In genomic region chr2:201254331-201254730, GRCh38 we compare ENCODE assay signal across 10 cellular contexts. TPM values are rescaled to one million over a fixed set of nuclear protein-coding genes. Genes with fewer than 3 reads are reported as not detected.
DNase-seq lines count a peak whose midpoint lies in the region; ATAC-seq and TF ChIP-seq lines count a peak whose summit lies in the region.
"Had no signal": no experiment of that assay in that cellular context is flagged by ENCODE, and none has a peak within 500 bp of the region (broad histone marks: within the 10 kb centered on the region; RNA-seq: fewer than 3 reads in every experiment).

No MANE protein-coding gene starts in this region.

- no peak overlapping the region for H3K9ac ChIP-seq in adipocyte (ENCODE audit: low read length)

- TF ChIP-seq EP300 in tibial nerve (IDR thresholded peaks at IDR 0.05): no peak

- WGBS in tibial nerve, 2 donors: 8 to 17% methylated on average over 2 to 3 of the region's 3 CpGs

- DNase-seq in AG20443 (ENCODE audit: low spot score) (peak; percentile 80), KBM-7 (peak; percentile 70), adipocyte (ENCODE audit: low read depth) (peak; percentile 74), lower lobe of right lung (peak; percentile 57), putamen (ENCODE audit: low spot score) (no peak), retina (no peak), tibial nerve (ENCODE audit: low spot score in 2 of 2) (no peak)
- DNase-seq in NK-92 treated with Interleukin-12 subunit alpha and Interleukin-12 subunit beta, amount 100 ng/mL, for 24 hours (lab: John Stamatoyannopoulos, UW): no peak
- DNase-seq: cortex of kidney, trophoblast cell had no signal

- H3K4me1 ChIP-seq in adipocyte (ENCODE audit: control insufficient read depth, insufficient read depth, low read length) (peaks cover 17% of the 10 kb centered on the region), lower lobe of right lung (peaks cover 35% of the 10 kb centered on the region), tibial nerve (peaks cover 0 to 16% (median 8%) of the 10 kb centered on the region in 4 donors)

- no peak for TF ChIP-seq POLR2A in tibial nerve (IDR thresholded peaks at IDR 0.05)

- H3K27me3 ChIP-seq in adipocyte (replicated peaks; ENCODE audit: control insufficient read depth, insufficient read depth, low read length): no peaks in the 10 kb centered on the region
- H3K27me3 ChIP-seq in lower lobe of right lung (ENCODE audit: low read depth): no peaks in the 10 kb centered on the region
- H3K27me3 ChIP-seq in tibial nerve: no peaks in the 10 kb centered on the region

- in situ Hi-C loops in KBM-7 (cut with MboI; ENCODE audit: low pct_unique_long_range_greater_than_20kb, low sequenced_read_pairs): loop anchor here (25.0 kb wide), 1 partner anchor 108 kb away; the partner anchor contains the start of gene FLACC1

- H3K9me3 ChIP-seq in adipocyte (ENCODE audit: control insufficient read depth, low read length) (no peaks in the 10 kb centered on the region), lower lobe of right lung (no peaks in the 10 kb centered on the region), tibial nerve (no peaks in the 10 kb centered on the region)

- H3K4me3 ChIP-seq in adipocyte (ENCODE audit: low read length) (no peak overlapping the region), lower lobe of right lung (no peak overlapping the region), tibial nerve (no peak overlapping the region)

- no peak for ATAC-seq in lower lobe of right lung

- intact Hi-C loops in lower lobe of right lung (cut with DNase I): no loop called here

- TF ChIP-seq CTCF in lower lobe of right lung (IDR thresholded peaks at IDR 0.05): no peak
- no peak for TF ChIP-seq CTCF in tibial nerve (IDR thresholded peaks at IDR 0.05)

- H3K36me3 ChIP-seq in adipocyte (ENCODE audit: control insufficient read depth, insufficient read depth, low read length, severe bottlenecking): no peaks in the 10 kb centered on the region
- no peaks in the 10 kb centered on the region for H3K36me3 ChIP-seq in lower lobe of right lung
- no peaks in the 10 kb centered on the region for H3K36me3 ChIP-seq in tibial nerve

- H3K27ac ChIP-seq in lower lobe of right lung (peak overlapping the region; percentile 58), tibial nerve (no peak overlapping the region)

RNA-seq across cellular contexts. Expression of gene CASP8, which starts 6.0 kb away (rescaled TPM):
- total RNA-seq in lower lobe of right lung (44.2 TPM), tibial nerve (10 to 100 TPM; 12.4 to 71.7 (median 15.6) TPM)

Comparison
In these comparisons a context has a peak if more than half of its experiments do, and no peak if none do; other contexts are left out.
1. DNase-seq: peak in AG20443 (single experiment), KBM-7 (single experiment), adipocyte (single experiment) and lower lobe of right lung (single experiment); none in putamen (single experiment), NK-92 treated with Interleukin-12 subunit alpha and Interleukin-12 subunit beta, amount 100 ng/mL, for 24 hours (single experiment), retina (single experiment) and tibial nerve (0 of 2).